Comparison of ENCODE assay signal across 38 cellular contexts in genomic region chr12:64351265-64351664, GRCh38. TPM values are rescaled to one million over a fixed set of nuclear protein-coding genes. Genes with fewer than 3 reads are reported as not detected.
"Had no signal": no experiment of that assay in that cellular context is flagged by ENCODE, and none has a peak within 500 bp of the region (broad histone marks: within the 10 kb centered on the region; RNA-seq: fewer than 3 reads in every experiment).

No MANE protein-coding gene starts in this region.

- H3K27me3 ChIP-seq: adrenal gland, ascending aorta, body of pancreas, brain microvascular endothelial cell, breast epithelium, cardiac muscle cell had no signal

- FAIRE-seq: astrocyte, bronchial epithelial cell had no signal

- H3K27ac ChIP-seq: adrenal gland, ascending aorta, body of pancreas, brain microvascular endothelial cell, breast epithelium, cardiac muscle cell had no signal

- H3K36me3 ChIP-seq: adrenal gland, ascending aorta, brain microvascular endothelial cell, breast epithelium, cardiac muscle cell had no signal

- ATAC-seq: activated naive CD4-positive, alpha-beta T cell treated with anti-CD3 and anti-CD28 coated beads, Interleukin-2, amount 50 U/mL, for 72 hours; activated naive CD8-positive, alpha-beta T cell treated with anti-CD3 and anti-CD28 coated beads, Interleukin-2, amount 50 U/mL, for 24 hours; activated T-cell treated with anti-CD3 and anti-CD28 coated beads, Interleukin-2, amount 50 U/mL, for 4 hours; activated T-cell treated with anti-CD3 and anti-CD28 coated beads, Interleukin-2, amount 50 U/mL, for 72 hours; activated T-helper 17 cell treated with anti-CD3 and anti-CD28 coated beads, Interleukin-2, amount 50 U/mL, for 72 hours; body of pancreas had no signal

- H3K4me3 ChIP-seq: adrenal gland, ascending aorta, body of pancreas, breast epithelium, cardiac muscle cell had no signal

- H3K9me3 ChIP-seq: adrenal gland, ascending aorta had no signal

- DNase-seq: activated effector memory CD4-positive, alpha-beta T cell treated with anti-CD3 and anti-CD28 coated beads, Interleukin-2, amount 50 U/mL, for 16 hours; activated effector memory CD4-positive, alpha-beta T cell treated with Interleukin-2 at 50 U/mL for 16 hours; activated gamma-delta T cell; activated gamma-delta T cell treated with Interleukin-2 at 50 U/mL for 16 hours; activated naive CD4-positive, alpha-beta T cell; activated naive CD4-positive, alpha-beta T cell treated with anti-CD3 and anti-CD28 coated beads for 36 hours; activated naive CD4-positive, alpha-beta T cell treated with anti-CD3 and anti-CD28 coated beads, Interleukin-2, amount 10 ng/mL, durations not matched to agents 7 days and 5 days; activated naive CD4-positive, alpha-beta T cell treated with anti-CD3 and anti-CD28 coated beads, Interleukin-2, amount 50 U/mL, for 16 hours; activated naive CD4-positive, alpha-beta T cell treated with Interleukin-2 at 50 U/mL for 16 hours; activated naive CD8-positive, alpha-beta T cell treated with anti-CD3 and anti-CD28 coated beads for 36 hours; activated naive CD8-positive, alpha-beta T cell treated with anti-CD3 and anti-CD28 coated beads, Interleukin-2, amount 10 ng/mL, durations not matched to agents 7 days and 5 days; activated naive CD8-positive, alpha-beta T cell treated with anti-CD3 and anti-CD28 coated beads, Interleukin-2, amount 50 U/mL, for 24 hours; activated T-cell treated with anti-CD3 and anti-CD28 coated beads, Interleukin-2, amount 50 U/mL, for 1 hour; activated T-cell treated with anti-CD3 and anti-CD28 coated beads, Interleukin-2, amount 50 U/mL, for 24 hours; activated T-cell treated with anti-CD3 and anti-CD28 coated beads, Interleukin-2, amount 50 U/mL, for 4 hours; activated T-cell treated with anti-CD3 and anti-CD28 coated beads, Interleukin-2, amount 50 U/mL, for 48 hours; activated T-cell treated with anti-CD3 and anti-CD28 coated beads, Interleukin-2, amount 50 U/mL, for 72 hours; adrenal gland; amniotic stem cell; amygdala; anterior cingulate cortex; aorta; body of pancreas; brain microvascular endothelial cell; caudate nucleus; central memory CD4-positive, alpha-beta T cell; cerebellar nuclear complex had no signal

- H3K4me1 ChIP-seq: adrenal gland, ascending aorta, body of pancreas, breast epithelium had no signal

RNA-seq across cellular contexts. Expression of gene C12orf56, which starts 39.3 kb away (rescaled TPM):
- total RNA-seq: activated naive CD4-positive, alpha-beta T cell treated with anti-CD3 and anti-CD28 coated beads for 36 hours; activated naive CD4-positive, alpha-beta T cell treated with anti-CD3 and anti-CD28 coated beads, Interleukin-2, amount 50 U/mL, for 72 hours; activated naive CD8-positive, alpha-beta T cell treated with anti-CD3 and anti-CD28 coated beads for 36 hours; activated naive CD8-positive, alpha-beta T cell treated with anti-CD3 and anti-CD28 coated beads, Interleukin-2, amount 10 ng/mL, durations not matched to agents 7 days and 5 days; activated T-cell treated with anti-CD3 and anti-CD28 coated beads, Interleukin-2, amount 50 U/mL, for 4 hours; activated T-cell treated with anti-CD3 and anti-CD28 coated beads, Interleukin-2, amount 50 U/mL, for 72 hours; activated T-helper 1 cell treated with anti-CD3 and anti-CD28 coated beads, Interleukin-12 subunit alpha, Interleukin-12 subunit beta, Interleukin-2, Interleukin-4 antibody, amounts not matched to agents 30 ng/mL and 10 ng/mL and 1 ng/mL, durations not matched to agents 14 hours and 24 hours and 36 hours; activated T-helper 17 cell treated with anti-CD3 and anti-CD28 coated beads, Interleukin-2, amount 50 U/mL, for 72 hours; activated T-helper 2 cell treated with anti-CD3 and anti-CD28 coated beads, Interferon-gamma antibody, Interleukin-2, Interleukin-4, amounts not matched to agents 10 μg/mL and 5 μg/mL and 100 μg/mL, durations not matched to agents 14 hours and 24 hours and 36 hours; adrenal gland; aorta; ascending aorta; astrocyte; body of pancreas; breast epithelium; cardiac muscle cell; cardiac septum had no signal
- polyA plus RNA-seq: adipose tissue, cardiac muscle cell had no signal
